9 cellular contexts compared by ENCODE assay signal in the genomic region with DNA sequence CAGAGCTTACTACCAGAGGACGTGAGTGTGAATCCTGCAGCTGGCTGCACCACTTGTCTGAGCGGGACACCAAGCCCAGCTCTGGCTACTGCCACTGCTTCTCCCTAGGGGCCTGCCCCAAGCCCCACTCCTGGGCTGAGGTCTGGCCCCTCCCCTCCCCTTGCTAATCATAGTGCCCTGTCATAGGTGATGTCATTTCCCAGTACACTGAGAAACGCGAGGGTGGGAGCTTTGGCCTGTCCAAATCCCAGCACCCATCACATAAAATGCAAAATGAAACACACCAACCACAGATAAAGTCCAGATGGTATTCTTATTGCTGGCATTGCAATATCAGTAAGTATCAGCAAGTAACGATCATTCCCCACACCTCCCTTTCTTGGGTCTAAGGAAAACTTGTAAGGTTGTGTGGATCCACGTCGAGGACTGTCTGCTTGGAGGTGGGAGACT.
DNase-seq lines count a peak whose midpoint lies in the region; ATAC-seq and TF ChIP-seq lines count a peak whose summit lies in the region.
"Had no signal": no experiment of that assay in that cellular context is flagged by ENCODE, and none has a peak within 500 bp of the region (broad histone marks: within the 10 kb centered on the region; RNA-seq: fewer than 3 reads in every experiment).

No MANE protein-coding gene starts in this region.

- H3K27me3 ChIP-seq in mesenchymal stem cell (ENCODE audit: control insufficient read depth in 1 of 2, insufficient read depth in 1 of 2, low read length in 2 of 2) (no peaks in the 10 kb centered on the region), gastroesophageal sphincter (no peaks in the 10 kb centered on the region)
- H3K27me3 ChIP-seq: dorsolateral prefrontal cortex had no signal

- peak overlapping the region; percentile 66 for H4K91ac ChIP-seq in mesenchymal stem cell (ENCODE audit: low read length)

- H3K27ac Mint-ChIP-seq in activated T-helper 2 cell treated with anti-CD3 and anti-CD28 coated beads, Interferon-gamma antibody, Interleukin-2, Interleukin-4, amounts not matched to agents 10 μg/mL and 5 μg/mL and 100 μg/mL, durations not matched to agents 14 hours and 24 hours and 36 hours, result peak overlapping the region; percentile 88

- no peak for TF ChIP-seq POLR2A in gastroesophageal sphincter (IDR thresholded peaks at IDR 0.05)

- H3K4me2 ChIP-seq in mesenchymal stem cell (ENCODE audit: low read length, poor library complexity, severe bottlenecking), result no peak overlapping the region

- no peak overlapping the region for H3K4me3 Mint-ChIP-seq in activated T-helper 2 cell treated with anti-CD3 and anti-CD28 coated beads, Interferon-gamma antibody, Interleukin-2, Interleukin-4, amounts not matched to agents 10 μg/mL and 5 μg/mL and 100 μg/mL, durations not matched to agents 14 hours and 24 hours and 36 hours (ENCODE audit: low read depth)

- peaks cover 50% of the 10 kb centered on the region for H3K4me1 Mint-ChIP-seq in activated T-helper 2 cell treated with anti-CD3 and anti-CD28 coated beads, Interferon-gamma antibody, Interleukin-2, Interleukin-4, amounts not matched to agents 10 μg/mL and 5 μg/mL and 100 μg/mL, durations not matched to agents 14 hours and 24 hours and 36 hours (ENCODE audit: low read depth)

- H2AK5ac ChIP-seq in mesenchymal stem cell (ENCODE audit: low read length, severe bottlenecking), result peak overlapping the region; percentile 76

- no peak overlapping the region for H2BK5ac ChIP-seq in mesenchymal stem cell (ENCODE audit: low read depth, low read length, poor library complexity, severe bottlenecking)

- TF ChIP-seq CTCF in gastroesophageal sphincter (IDR thresholded peaks at IDR 0.05), result no peak

- no peak for TF ChIP-seq EP300 in gastroesophageal sphincter (IDR thresholded peaks at IDR 0.05)

- peak overlapping the region in 1 of 2 experiments; percentile 64 for H3K14ac ChIP-seq in mesenchymal stem cell (ENCODE audit: low read length in 2 of 2)

- in situ Hi-C loops in KBM-7 (cut with MboI; ENCODE audit: low pct_unique_long_range_greater_than_20kb, low sequenced_read_pairs), result no loop called here

- H3K4me1 ChIP-seq in mesenchymal stem cell (ENCODE audit: control insufficient read depth, insufficient read depth, low read depth, low read length), result peaks cover 13% of the 10 kb centered on the region
- peaks cover 0 to 39% (median 11%) of the 10 kb centered on the region in 3 donors for H3K4me1 ChIP-seq in gastroesophageal sphincter

- H4K8ac ChIP-seq in mesenchymal stem cell (ENCODE audit: low read length), result peak overlapping the region; percentile 65

- no peak overlapping the region for H3K4me3 ChIP-seq in mesenchymal stem cell (ENCODE audit: insufficient read depth in 1 of 2, low read depth in 1 of 2, low read length in 2 of 2)
- no peak overlapping the region for H3K4me3 ChIP-seq in gastroesophageal sphincter
- H3K4me3 ChIP-seq: dorsolateral prefrontal cortex had no signal

- H3K36me3 ChIP-seq in mesenchymal stem cell (ENCODE audit: control insufficient read depth in 1 of 2, insufficient read depth in 2 of 2, low read depth in 1 of 2, low read length in 2 of 2) (no peaks in the 10 kb centered on the region), gastroesophageal sphincter (no peaks in the 10 kb centered on the region)

- H2BK12ac ChIP-seq in mesenchymal stem cell (ENCODE audit: low read length in 2 of 2), result peak overlapping the region in 1 of 2 experiments; percentile 19

- H3K9me3 ChIP-seq in mesenchymal stem cell (ENCODE audit: control insufficient read depth, low read length) (no peaks in the 10 kb centered on the region), gastroesophageal sphincter (no peaks in the 10 kb centered on the region)

- H2BK15ac ChIP-seq in mesenchymal stem cell (ENCODE audit: low read depth, poor library complexity, severe bottlenecking), result no peak overlapping the region

- no peak overlapping the region for H3K23ac ChIP-seq in mesenchymal stem cell (ENCODE audit: low read length in 2 of 2)

- H3K9ac ChIP-seq in mesenchymal stem cell (ENCODE audit: low read length), result peak overlapping the region; percentile 49

- H3K4ac ChIP-seq in mesenchymal stem cell (ENCODE audit: low read depth in 1 of 2, low read length in 2 of 2), result peak overlapping the region; percentile 13 to 63

- no peaks in the 10 kb centered on the region for H3K79me1 ChIP-seq in mesenchymal stem cell (replicated peaks; ENCODE audit: low read length, poor library complexity, severe bottlenecking)

- no peak overlapping the region for H2AFZ ChIP-seq in mesenchymal stem cell (ENCODE audit: low read depth, low read length)

- H3K27ac ChIP-seq in mesenchymal stem cell (ENCODE audit: low read length, poor library complexity, severe bottlenecking) (no peak overlapping the region), gastroesophageal sphincter (peak overlapping the region in 1 of 4 donors; percentile 8)

- H3K36me3 Mint-ChIP-seq in activated T-helper 2 cell treated with anti-CD3 and anti-CD28 coated beads, Interferon-gamma antibody, Interleukin-2, Interleukin-4, amounts not matched to agents 10 μg/mL and 5 μg/mL and 100 μg/mL, durations not matched to agents 14 hours and 24 hours and 36 hours (ENCODE audit: low read depth), result no peaks in the 10 kb centered on the region

- intact Hi-C loops in activated T-helper 2 cell treated with anti-CD3 and anti-CD28 coated beads, Interferon-gamma antibody, Interleukin-2, Interleukin-4, amounts not matched to agents 10 μg/mL and 5 μg/mL and 100 μg/mL, durations not matched to agents 14 hours and 24 hours and 36 hours (cut with micrococcal nuclease), result loop anchor here (1.0 kb wide), 1 partner anchor 12 kb away; no protein-coding TSS in a partner anchor

- H3K9me3 Mint-ChIP-seq in activated T-helper 2 cell treated with anti-CD3 and anti-CD28 coated beads, Interferon-gamma antibody, Interleukin-2, Interleukin-4, amounts not matched to agents 10 μg/mL and 5 μg/mL and 100 μg/mL, durations not matched to agents 14 hours and 24 hours and 36 hours, result no peaks in the 10 kb centered on the region

- DNase-seq in ELF-1 (ENCODE audit: low read depth, low spot score) (peak; percentile 59), mesenchymal stem cell (peak; percentile 73), hippocampal formation (lab: John Stamatoyannopoulos, UW) (no peak), KBM-7 (no peak)
- DNase-seq in activated T-helper 2 cell treated with anti-CD3 and anti-CD28 coated beads, Interferon-gamma antibody, Interleukin-2, Interleukin-4, amounts not matched to agents 10 μg/mL and 5 μg/mL and 100 μg/mL, durations not matched to agents 14 hours and 24 hours and 36 hours (ENCODE audit: low spot score), result no peak
- DNase-seq: dorsolateral prefrontal cortex had no signal

- WGBS in mesenchymal stem cell, result 64% methylated on average over 5 of the region's 7 CpGs
- WGBS in gastroesophageal sphincter (ENCODE audit: low coverage in 1 of 2), 2 donors, result 60 to 83% methylated on average over 4 to 5 of the region's 7 CpGs

- ATAC-seq in GM21576 (IDR thresholded peaks at IDR 0.05; ENCODE audit: unreplicated experiment) (peak; percentile 39), gastroesophageal sphincter (no peak), HG03565 (IDR thresholded peaks at IDR 0.05; ENCODE audit: unreplicated experiment) (no peak)

- no peaks in the 10 kb centered on the region for H3K27me3 Mint-ChIP-seq in activated T-helper 2 cell treated with anti-CD3 and anti-CD28 coated beads, Interferon-gamma antibody, Interleukin-2, Interleukin-4, amounts not matched to agents 10 μg/mL and 5 μg/mL and 100 μg/mL, durations not matched to agents 14 hours and 24 hours and 36 hours (ENCODE audit: low read depth)

- H2BK120ac ChIP-seq in mesenchymal stem cell (ENCODE audit: low read depth, low read length), result peak overlapping the region; percentile 42

- H3K18ac ChIP-seq in mesenchymal stem cell (ENCODE audit: low read depth in 1 of 2, low read length in 2 of 2), result peak overlapping the region in 1 of 2 experiments; percentile 33

Comparison
In these comparisons a context has a peak if more than half of its experiments do, and no peak if none do; other contexts are left out.
1. DNase-seq: peak in ELF-1 (single experiment) and mesenchymal stem cell (single experiment); none in activated T-helper 2 cell treated with anti-CD3 and anti-CD28 coated beads, Interferon-gamma antibody, Interleukin-2, Interleukin-4, amounts not matched to agents 10 μg/mL and 5 μg/mL and 100 μg/mL, durations not matched to agents 14 hours and 24 hours and 36 hours (single experiment), hippocampal formation (0 of 2) and KBM-7 (single experiment).